Comparison of ENCODE assay signal across 10 cellular contexts in the genomic region with DNA sequence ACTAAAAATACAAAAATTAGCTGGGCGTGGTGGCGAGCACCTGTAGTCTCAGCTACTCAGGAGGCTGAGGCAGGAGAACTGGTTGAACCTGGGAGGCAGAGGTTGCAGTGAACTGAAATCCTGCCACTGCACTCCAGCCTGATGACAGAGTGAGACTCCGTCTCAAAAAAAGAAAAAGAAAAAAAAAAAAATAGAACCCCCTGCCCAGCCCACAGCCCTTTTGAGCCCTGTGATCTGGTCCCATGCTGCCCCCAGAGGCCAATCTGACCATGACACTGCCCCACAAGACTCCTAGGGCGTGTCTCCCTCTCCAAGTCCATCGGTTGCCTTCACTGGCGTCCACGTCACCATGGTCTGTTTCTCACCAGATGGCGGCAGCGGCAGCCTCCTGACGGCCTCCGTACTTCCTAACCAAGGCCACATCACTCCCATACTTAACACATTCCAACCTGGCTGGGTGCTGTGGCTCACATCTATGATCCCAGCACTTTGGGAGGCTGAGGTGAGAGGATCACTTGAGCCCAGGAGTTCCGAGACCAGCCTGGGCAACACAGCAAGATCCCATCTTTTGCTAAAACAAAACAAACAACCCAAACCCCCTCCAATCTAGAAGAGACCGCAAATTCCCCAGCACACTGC. TPM values are rescaled to one million over a fixed set of nuclear protein-coding genes. Genes with fewer than 3 reads are reported as not detected.
DNase-seq lines count a peak whose midpoint lies in the region; ATAC-seq and TF ChIP-seq lines count a peak whose summit lies in the region.
"Had no signal": no experiment of that assay in that cellular context is flagged by ENCODE, and none has a peak within 500 bp of the region (broad histone marks: within the 10 kb centered on the region; RNA-seq: fewer than 3 reads in every experiment).

No MANE protein-coding gene starts in this region.

- H2AK5ac ChIP-seq in IMR-90 (ENCODE audit: low read depth, low read length) = no peak overlapping the region

- no peaks in the 10 kb centered on the region for H3K27me3 ChIP-seq in IMR-90 (ENCODE audit: control insufficient read depth, insufficient read depth, low read length)
- H3K27me3 ChIP-seq in right cardiac atrium (ENCODE audit: control insufficient read depth, insufficient read depth) = no peaks in the 10 kb centered on the region
- H3K27me3 ChIP-seq: ovary had no signal

- H2AK9ac ChIP-seq in IMR-90 (replicated peaks; ENCODE audit: low read depth, low read length, poor library complexity) = peak overlapping the region; percentile 6

- H3K4me2 ChIP-seq in IMR-90 (ENCODE audit: low read depth, low read length) = no peak overlapping the region

- H3K79me1 ChIP-seq in IMR-90 (ENCODE audit: low read depth in 1 of 2, low read length in 2 of 2) = peaks cover 2 to 24% of the 10 kb centered on the region in 2 experiments; a peak in 2 of 4 replicates

- H2BK15ac ChIP-seq in IMR-90 (ENCODE audit: low read depth, low read length) = no peak overlapping the region

- POLR2A ChIA-PET in IMR-90 (lab: Charles Lee; ENCODE audit: unreplicated experiment) = no interaction called here

- TF ChIP-seq RAD21 in IMR-90 (IDR thresholded peaks at IDR 0.05; ENCODE audit: low read length) = peak; percentile 45

- no peak overlapping the region for H3K14ac ChIP-seq in IMR-90 (replicated peaks; ENCODE audit: low read depth, low read length)

- H3K18ac ChIP-seq in IMR-90 (ENCODE audit: low read depth, low read length) = no peak overlapping the region

- peaks cover 64% of the 10 kb centered on the region for H3K36me3 ChIP-seq in IMR-90 (ENCODE audit: control insufficient read depth, insufficient read depth, low read length)
- H3K36me3 ChIP-seq: ovary had no signal

- peaks cover 40 to 63% of the 10 kb centered on the region in 2 donors for H3K36me3 Mint-ChIP-seq in stimulated activated naive B cell treated with anti-CD40 and anti-IgM and Interleukin-4, amounts not matched to agents 10 μg/mL and 1 μg/mL and 100 μg/mL, for 72 hours

- peak; percentile 53 for TF ChIP-seq CTCF in IMR-90 (conservative IDR thresholded peaks at IDR 0.05; ENCODE audit: low read depth, low read length)

- TF ChIP-seq POLR2A in IMR-90 (IDR thresholded peaks at IDR 0.05; ENCODE audit: low read depth, low read length) = no peak
- TF ChIP-seq POLR2A in GM18505 (IDR thresholded peaks at IDR 0.05; ENCODE audit: borderline replicate concordance, extremely low read depth, insufficient read depth, insufficient read length) = no peak

- no peak overlapping the region for H4K8ac ChIP-seq in IMR-90 (ENCODE audit: low read depth in 2 of 2, low read length in 2 of 2)

- H3K4ac ChIP-seq in IMR-90 (ENCODE audit: low read depth, low read length) = no peak overlapping the region

- DNase-seq in NCI-H146 (lab: John Stamatoyannopoulos, UW) (peak; percentile 43), NCI-H146 treated with DMSO at 0.1 percent for 48 hours (lab: John Stamatoyannopoulos, UW; ENCODE audit: unreplicated experiment) (no peak), IMR-90 (peak; percentile 33), right cardiac atrium (peak in 2 of 3 donors; percentile 71 to 77)
- DNase-seq in activated CD4-positive, alpha-beta T cell treated with anti-CD3 and anti-CD28 coated beads, Interleukin-2, amount 50 U/mL, for 48 hours = peak; percentile 38 to 52
- no peak for DNase-seq in stimulated activated naive B cell treated with anti-CD40 and anti-IgM and Interleukin-4, amounts not matched to agents 10 μg/mL and 1 μg/mL and 100 μg/mL, for 72 hours

- no peak overlapping the region for H2AFZ ChIP-seq in IMR-90 (replicated peaks; ENCODE audit: low read length, poor library complexity)

- H3K9me3 ChIP-seq in IMR-90 (ENCODE audit: control insufficient read depth, insufficient read depth, low read length) (no peaks in the 10 kb centered on the region), right cardiac atrium (ENCODE audit: control insufficient read depth, low read length) (no peaks in the 10 kb centered on the region)
- H3K9me3 ChIP-seq: BLaER1 treated with 17β-estradiol and CSF1 and Interleukin-3, amounts not matched to agents 10 nM and 100 nM; ovary had no signal

- H3K56ac ChIP-seq in IMR-90 (ENCODE audit: extremely low read depth, insufficient read depth, low read length) = no peak overlapping the region

- no peak overlapping the region for H3K9ac ChIP-seq in IMR-90 (ENCODE audit: low read depth, low read length)
- H3K9ac ChIP-seq: BLaER1 treated with 17β-estradiol and CSF1 and Interleukin-3, amounts not matched to agents 10 nM and 100 nM had no signal

- H2BK20ac ChIP-seq in IMR-90 (ENCODE audit: low read depth, low read length) = no peak overlapping the region

- H3K27ac Mint-ChIP-seq in stimulated activated naive B cell treated with anti-CD40 and anti-IgM and Interleukin-4, amounts not matched to agents 10 μg/mL and 1 μg/mL and 100 μg/mL, for 72 hours = no peak overlapping the region

- in situ Hi-C loops in IMR-90 (cut with MboI; ENCODE audit: low sequenced_read_pairs) = no loop called here

- H3K4me1 ChIP-seq in IMR-90 (ENCODE audit: control insufficient read depth, insufficient read depth, low read length) (peaks cover 8% of the 10 kb centered on the region), right cardiac atrium (ENCODE audit: control insufficient read depth, insufficient read depth, low read length) (no peaks in the 10 kb centered on the region)

- ATAC-seq in IMR-90 (ENCODE audit: low read depth) (peak; percentile 47), right cardiac atrium (peak in 1 of 2 donors; percentile 27), GM18505 (IDR thresholded peaks at IDR 0.05; ENCODE audit: unreplicated experiment) (no peak), GM21737 (IDR thresholded peaks at IDR 0.05; ENCODE audit: unreplicated experiment) (no peak)
- ATAC-seq in stimulated activated naive B cell treated with anti-CD40 and anti-IgM and Interleukin-4, amounts not matched to agents 10 μg/mL and 1 μg/mL and 100 μg/mL, for 72 hours (replicated peaks) = peak; percentile 26 to 47

- 0 out of 2 replicates have a peak, but pooled peaks cover 5% of the 10 kb centered on the region for H3K9me1 ChIP-seq in IMR-90 (ENCODE audit: insufficient read depth, low read length)

- H3K23ac ChIP-seq in IMR-90 (ENCODE audit: low read depth, low read length) = no peak overlapping the region

- H4K5ac ChIP-seq in IMR-90 (ENCODE audit: low read depth, low read length) = no peak overlapping the region

- no TSS peak for BruUV-seq in IMR-90 (replicated peaks; lab: Mats Ljungman, UMichigan)

- CTCF ChIA-PET in IMR-90 (lab: Yijun Ruan, JAX) = interaction anchor here (0.7 to 0.9 kb wide), 3 partner anchors 10 to 83 kb away, joined by 3 read pairs; no protein-coding TSS in a partner anchor

- no peak overlapping the region for H2BK120ac ChIP-seq in IMR-90 (ENCODE audit: low read depth, low read length)

- intact Hi-C loops in IMR-90 (cut with micrococcal nuclease) (no loop called here), right cardiac atrium (cut with DNase I) (no loop called here)

- 73% methylated on average over 3 of the region's 13 CpGs; no CpG with 5 or more reads in 1 of the 2 experiments for WGBS in IMR-90 (ENCODE audit: extremely low coverage in 2 of 2, insufficient read length in 1 of 2), 2 experiments
- 64% methylated on average over 13 of the region's 13 CpGs for WGBS in right cardiac atrium

- peaks cover 15 to 29% of the 10 kb centered on the region in 2 donors for H3K27me3 Mint-ChIP-seq in stimulated activated naive B cell treated with anti-CD40 and anti-IgM and Interleukin-4, amounts not matched to agents 10 μg/mL and 1 μg/mL and 100 μg/mL, for 72 hours

- no peak overlapping the region for H3K4me3 ChIP-seq in IMR-90 (ENCODE audit: insufficient read depth, low read depth, low read length)
- H3K4me3 ChIP-seq in right cardiac atrium (ENCODE audit: low read length) = no peak overlapping the region
- H3K4me3 ChIP-seq: BLaER1 treated with 17β-estradiol and CSF1 and Interleukin-3, amounts not matched to agents 10 nM and 100 nM; ovary had no signal

- H3K4me3 Mint-ChIP-seq in stimulated activated naive B cell treated with anti-CD40 and anti-IgM and Interleukin-4, amounts not matched to agents 10 μg/mL and 1 μg/mL and 100 μg/mL, for 72 hours = no peak overlapping the region

- H4K91ac ChIP-seq in IMR-90 (ENCODE audit: insufficient read depth, low read depth, low read length) = no peak overlapping the region

- H3K4me1 Mint-ChIP-seq in stimulated activated naive B cell treated with anti-CD40 and anti-IgM and Interleukin-4, amounts not matched to agents 10 μg/mL and 1 μg/mL and 100 μg/mL, for 72 hours = peaks cover 15% of the 10 kb centered on the region in 2 donors

- H3K9me3 Mint-ChIP-seq in stimulated activated naive B cell treated with anti-CD40 and anti-IgM and Interleukin-4, amounts not matched to agents 10 μg/mL and 1 μg/mL and 100 μg/mL, for 72 hours = no peaks in the 10 kb centered on the region

- H3K27ac ChIP-seq in IMR-90 (ENCODE audit: insufficient read depth, low read length) = no peak overlapping the region
- H3K27ac ChIP-seq in right cardiac atrium (ENCODE audit: low read length) = no peak overlapping the region
- H3K27ac ChIP-seq: BLaER1 treated with 17β-estradiol and CSF1 and Interleukin-3, amounts not matched to agents 10 nM and 100 nM; ovary had no signal

- dilution Hi-C loops in IMR-90 (cut with HindIII; ENCODE audit: low sequenced_read_pairs, unreplicated experiment) = no loop called here

- no peak overlapping the region for H2BK5ac ChIP-seq in IMR-90 (ENCODE audit: low read depth, low read length, poor library complexity, severe bottlenecking)

- peaks cover 36% of the 10 kb centered on the region for H4K20me1 ChIP-seq in IMR-90 (ENCODE audit: insufficient read depth, low read length)

RNA-seq across cellular contexts. Expression of gene STX1A, which starts 18.0 kb away (rescaled TPM):
- 9.3 and 10.0 TPM in 2 replicates for total RNA-seq in IMR-90 (2012; rRNA removed)
- polyA plus RNA-seq in IMR-90 (2012; rRNA removed) = 22.0 and 22.6 TPM in 2 replicates
- polyA plus RNA-seq in IMR-90 (2012; cell fraction: cytosol; rRNA removed) = 9.5 and 18.4 TPM in 2 replicates
- polyA plus RNA-seq in IMR-90 (2012; cell fraction: nucleus; rRNA removed; ENCODE audit: low replicate concordance) = 99.0 and 183 TPM in 2 replicates
- total RNA-seq in right cardiac atrium = 1 to 10 TPM; 1.7 to 3.1 (median 2.3) TPM
- polyA plus RNA-seq in right cardiac atrium = 1.8 TPM

RNA-seq across cellular contexts. Expression of gene BUD23, which starts 18.1 kb away (rescaled TPM):
- total RNA-seq in IMR-90 (2012; rRNA removed) = 35.7 and 40.8 TPM in 2 replicates
- 65.2 and 72.2 TPM in 2 replicates for polyA plus RNA-seq in IMR-90 (2012; rRNA removed)
- 58.5 and 82.9 TPM in 2 replicates for polyA plus RNA-seq in IMR-90 (2012; cell fraction: cytosol; rRNA removed)
- 42.2 and 57.7 TPM in 2 replicates for polyA plus RNA-seq in IMR-90 (2012; cell fraction: nucleus; rRNA removed; ENCODE audit: low replicate concordance)
- 10 to 100 TPM; 53.0 to 72.0 (median 58.9) TPM for total RNA-seq in right cardiac atrium
- polyA plus RNA-seq in right cardiac atrium = 97.5 TPM

RNA-seq across cellular contexts. Expression of gene DNAJC30, which starts 18.2 kb away (rescaled TPM):
- total RNA-seq in IMR-90 (2012; rRNA removed) (1.6 and 1.7 TPM in 2 replicates), right cardiac atrium (10 to 100 TPM; 14.5 to 21.1 (median 17.6) TPM)
- polyA plus RNA-seq in IMR-90 (2012; rRNA removed) (9.0 and 10.6 TPM in 2 replicates), right cardiac atrium (20.1 TPM)
- 14.3 and 19.4 TPM in 2 replicates for polyA plus RNA-seq in IMR-90 (2012; cell fraction: cytosol; rRNA removed)
- polyA plus RNA-seq in IMR-90 (2012; cell fraction: nucleus; rRNA removed; ENCODE audit: low replicate concordance) = 4.8 and 8.4 TPM in 2 replicates

RNA-seq across cellular contexts. Expression of gene VPS37D, which starts 33.8 kb away (rescaled TPM):
- total RNA-seq in IMR-90 (2012; rRNA removed) (2.3 and 2.8 TPM in 2 replicates), right cardiac atrium (1 to 10 TPM; 1.6 to 2.5 (median 2.1) TPM)
- polyA plus RNA-seq in IMR-90 (2012; rRNA removed) (3.1 and 4.8 TPM in 2 replicates), right cardiac atrium (2.2 TPM)
- polyA plus RNA-seq in IMR-90 (2012; cell fraction: cytosol; rRNA removed) = 4.4 and 4.9 TPM in 2 replicates
- 2.2 and 3.8 TPM in 2 replicates for polyA plus RNA-seq in IMR-90 (2012; cell fraction: nucleus; rRNA removed; ENCODE audit: low replicate concordance)

RNA-seq across cellular contexts. Expression of gene ABHD11, which starts 37.1 kb away (rescaled TPM):
- total RNA-seq in IMR-90 (2012; rRNA removed) (13.4 and 14.2 TPM in 2 replicates), right cardiac atrium (10 to 100 TPM; 21.1 to 28.7 (median 23.9) TPM)
- polyA plus RNA-seq in IMR-90 (2012; rRNA removed) (19.9 and 22.6 TPM in 2 replicates), right cardiac atrium (31.2 TPM)
- polyA plus RNA-seq in IMR-90 (2012; cell fraction: cytosol; rRNA removed) = 16.7 and 17.6 TPM in 2 replicates
- 7.5 and 18.0 TPM in 2 replicates for polyA plus RNA-seq in IMR-90 (2012; cell fraction: nucleus; rRNA removed; ENCODE audit: low replicate concordance)

Comparison
In these comparisons a context has a peak if more than half of its experiments do, and no peak if none do; other contexts are left out.
1. DNase-seq: peak in NCI-H146 (single experiment), IMR-90 (single experiment), activated CD4-positive, alpha-beta T cell treated with anti-CD3 and anti-CD28 coated beads, Interleukin-2, amount 50 U/mL, for 48 hours (2 of 2) and right cardiac atrium (2 of 3); none in NCI-H146 treated with DMSO at 0.1 percent for 48 hours (single experiment) and stimulated activated naive B cell treated with anti-CD40 and anti-IgM and Interleukin-4, amounts not matched to agents 10 μg/mL and 1 μg/mL and 100 μg/mL, for 72 hours (single experiment).
2. ATAC-seq: peak in IMR-90 (single experiment) and stimulated activated naive B cell treated with anti-CD40 and anti-IgM and Interleukin-4, amounts not matched to agents 10 μg/mL and 1 μg/mL and 100 μg/mL, for 72 hours (2 of 2); none in GM18505 (single experiment) and GM21737 (single experiment).